Comparison of ENCODE assay signal across 9 cellular contexts in genomic region chr15:40097096-40097967, GRCh38. TPM values are rescaled to one million over a fixed set of nuclear protein-coding genes. Genes with fewer than 3 reads are reported as not detected.
DNase-seq lines count a peak whose midpoint lies in the region; ATAC-seq, FAIRE-seq and TF ChIP-seq lines count a peak whose summit lies in the region.
"Had no signal": no experiment of that assay in that cellular context is flagged by ENCODE, and none has a peak within 500 bp of the region (broad histone marks: within the 10 kb centered on the region; RNA-seq: fewer than 3 reads in every experiment).

No MANE protein-coding gene starts in this region.

- H2AFZ ChIP-seq in astrocyte (ENCODE audit: low read depth, low read length) = no peak overlapping the region

- no peak overlapping the region for H3K4me3 ChIP-seq in heart left ventricle
- no peak overlapping the region for H3K4me3 ChIP-seq in astrocyte (ENCODE audit: insufficient read depth, low read depth, low read length)
- H3K4me3 ChIP-seq in naive thymus-derived CD4-positive, alpha-beta T cell (ENCODE audit: low read length) = no peak overlapping the region
- H3K4me3 ChIP-seq in vagina = no peak overlapping the region

- no peaks in the 10 kb centered on the region for H3K27me3 Mint-ChIP-seq in astrocyte (ENCODE audit: low read depth, unreplicated experiment)
- no peaks in the 10 kb centered on the region for H3K27me3 Mint-ChIP-seq in naive thymus-derived CD4-positive, alpha-beta T cell

- intact Hi-C loops in heart left ventricle (cut with DNase I) = no loop called here
- intact Hi-C loops in Right ventricle myocardium inferior (cut with DNase I) = no loop called here
- intact Hi-C loops in naive thymus-derived CD4-positive, alpha-beta T cell (cut with micrococcal nuclease) = no loop called here
- intact Hi-C loops in vagina (cut with DNase I) = loop anchor here (5.0 kb wide), 1 partner anchor 50 kb away; no protein-coding TSS in a partner anchor

- H3K27ac ChIP-seq in heart left ventricle (peak overlapping the region; percentile 26 to 96 (median 84)), astrocyte (ENCODE audit: low read depth, low read length) (peak overlapping the region; percentile 96), vagina (peak overlapping the region; percentile 96)
- H3K27ac ChIP-seq in naive thymus-derived CD4-positive, alpha-beta T cell (ENCODE audit: low read depth, low read length) = no peak overlapping the region

- peaks cover 16% of the 10 kb centered on the region for H3K36me3 Mint-ChIP-seq in astrocyte (ENCODE audit: low read depth, unreplicated experiment)
- peaks cover 0 to 30% (median 0%) of the 10 kb centered on the region in 5 donors for H3K36me3 Mint-ChIP-seq in naive thymus-derived CD4-positive, alpha-beta T cell
- H3K36me3 Mint-ChIP-seq: CD8-positive, alpha-beta T cell had no signal

- no peak for DNase-seq in heart left ventricle
- DNase-seq in Right ventricle myocardium inferior (ENCODE audit: missing footprints) = no peak
- DNase-seq in astrocyte (ENCODE audit: low read depth) = no peak
- DNase-seq in naive thymus-derived CD4-positive, alpha-beta T cell = no peak
- DNase-seq in vagina (ENCODE audit: extremely low spot score in 2 of 2) = no peak
- DNase-seq in GM10266 (ENCODE audit: extremely low spot score) = no peak
- DNase-seq in GM19240 (ENCODE audit: insufficient read length, low spot score) = no peak
- DNase-seq in NCI-H345 (lab: John Stamatoyannopoulos, UW) = no peak
- DNase-seq: CD8-positive, alpha-beta T cell had no signal

- CTCF ChIA-PET in naive thymus-derived CD4-positive, alpha-beta T cell (lab: Charles Lee) = interaction anchor here (0.6 to 4.1 kb wide), 4 partner anchors 8 to 208 kb away, joined by 3 to 20 read pairs (median 3); no protein-coding TSS in a partner anchor

- peak overlapping the region; percentile 98 for H3K27ac Mint-ChIP-seq in astrocyte (ENCODE audit: unreplicated experiment)
- peak overlapping the region in 6 of 9 donors; percentile 8 to 97 (median 57) for H3K27ac Mint-ChIP-seq in naive thymus-derived CD4-positive, alpha-beta T cell

- POLR2A ChIA-PET in naive thymus-derived CD4-positive, alpha-beta T cell (lab: Charles Lee) = interaction anchor here (1.3 to 2.1 kb wide), 3 partner anchors 10 to 56 kb away, joined by 3 to 11 read pairs (median 5); partner anchors contain the start of gene BMF

- H3K9ac ChIP-seq in astrocyte (ENCODE audit: low read length) = peak overlapping the region; percentile 84

- no peak for FAIRE-seq in astrocyte (lab: Jason Lieb, UNC)

- TF ChIP-seq CTCF in heart left ventricle (IDR thresholded peaks at IDR 0.05) = no peak
- TF ChIP-seq CTCF in astrocyte (IDR thresholded peaks at IDR 0.05; ENCODE audit: insufficient read depth, low read depth, low read length) = no peak
- no peak for TF ChIP-seq CTCF in vagina (IDR thresholded peaks at IDR 0.05)
- no peak for TF ChIP-seq CTCF in GM10266 (IDR thresholded peaks at IDR 0.05; ENCODE audit: control insufficient read depth, insufficient read depth, low read depth, missing control alignments)

- H3K9me3 ChIP-seq in heart left ventricle (no peaks in the 10 kb centered on the region), astrocyte (ENCODE audit: insufficient read depth, low read depth, low read length) (no peaks in the 10 kb centered on the region), vagina (no peaks in the 10 kb centered on the region)
- H3K9me3 ChIP-seq in naive thymus-derived CD4-positive, alpha-beta T cell (ENCODE audit: control insufficient read depth in 2 of 3, low read length in 3 of 3) = no peaks in the 10 kb centered on the region

- H3K4me1 ChIP-seq in heart left ventricle (peaks cover 17 to 91% (median 73%) of the 10 kb centered on the region in 12 donors), astrocyte (ENCODE audit: insufficient read depth, low read length) (peaks cover 56% of the 10 kb centered on the region), vagina (peaks cover 100% of the 10 kb centered on the region)
- H3K4me1 ChIP-seq in naive thymus-derived CD4-positive, alpha-beta T cell (ENCODE audit: control insufficient read depth in 2 of 2, insufficient read depth in 2 of 2, low read length in 2 of 2) = peaks cover 35 to 37% of the 10 kb centered on the region in 2 donors

- no peaks in the 10 kb centered on the region for H3K79me2 ChIP-seq in astrocyte (ENCODE audit: insufficient read depth, low read length)

- no peaks in the 10 kb centered on the region for H4K20me1 ChIP-seq in astrocyte (ENCODE audit: insufficient read depth, low read length)

- H3K4me1 Mint-ChIP-seq in astrocyte (ENCODE audit: low read depth, unreplicated experiment) = peaks cover 76% of the 10 kb centered on the region
- H3K4me1 Mint-ChIP-seq in naive thymus-derived CD4-positive, alpha-beta T cell = peaks cover 33 to 88% (median 56%) of the 10 kb centered on the region in 7 donors

- TF ChIP-seq POLR2A in heart left ventricle (IDR thresholded peaks at IDR 0.05) = no peak
- TF ChIP-seq POLR2A in vagina (IDR thresholded peaks at IDR 0.05) = no peak

- peak overlapping the region; percentile 75 for H3K4me2 ChIP-seq in astrocyte (ENCODE audit: low read length)

- H3K4me3 Mint-ChIP-seq in astrocyte (ENCODE audit: unreplicated experiment) = no peak overlapping the region
- H3K4me3 Mint-ChIP-seq in naive thymus-derived CD4-positive, alpha-beta T cell = peak overlapping the region in 4 of 10 donors; percentile 35 to 86 (median 72)
- H3K4me3 Mint-ChIP-seq: CD8-positive, alpha-beta T cell had no signal

- 70 to 87% (median 83%) methylated on average over 8 to 10 of the region's 10 CpGs for WGBS in heart left ventricle, 4 donors

- no peaks in the 10 kb centered on the region for H3K9me3 Mint-ChIP-seq in astrocyte (ENCODE audit: unreplicated experiment)
- H3K9me3 Mint-ChIP-seq in naive thymus-derived CD4-positive, alpha-beta T cell = no peaks in the 10 kb centered on the region
- H3K9me3 Mint-ChIP-seq: CD8-positive, alpha-beta T cell had no signal

- H3K27me3 ChIP-seq in heart left ventricle (no peaks in the 10 kb centered on the region), astrocyte (ENCODE audit: insufficient read depth, low read length) (no peaks in the 10 kb centered on the region), vagina (no peaks in the 10 kb centered on the region)
- no peaks in the 10 kb centered on the region for H3K27me3 ChIP-seq in naive thymus-derived CD4-positive, alpha-beta T cell (ENCODE audit: control insufficient read depth in 2 of 2, insufficient read depth in 2 of 2, low read length in 2 of 2)

- ATAC-seq in heart left ventricle = no peak
- ATAC-seq in Right ventricle myocardium inferior = no peak
- ATAC-seq in naive thymus-derived CD4-positive, alpha-beta T cell = no peak

- H3K36me3 ChIP-seq in heart left ventricle (no peaks in the 10 kb centered on the region), astrocyte (ENCODE audit: insufficient read depth, low read length) (no peaks in the 10 kb centered on the region), vagina (no peaks in the 10 kb centered on the region)
- H3K36me3 ChIP-seq in naive thymus-derived CD4-positive, alpha-beta T cell (ENCODE audit: control insufficient read depth in 2 of 3, insufficient read depth in 3 of 3, low read length in 3 of 3) = no peaks in the 10 kb centered on the region

RNA-seq across cellular contexts. Expression of gene BMF, which starts 11.3 kb away (rescaled TPM):
- 10 to 100 TPM in 2 of 9 donors, 1 to 10 TPM in 7; 1.2 to 12.9 (median 3.5) TPM for total RNA-seq in heart left ventricle
- 1 to 10 TPM; 2.5 to 2.9 TPM for polyA plus RNA-seq in heart left ventricle
- total RNA-seq in Right ventricle myocardium inferior = 3.2 TPM
- 31.0 and 31.8 TPM in 2 replicates for total RNA-seq in astrocyte
- 10 to 100 TPM in 4 of 5 experiments, 1 to 10 TPM in 1; 7.7 to 31.1 (median 19.6) TPM for total RNA-seq in naive thymus-derived CD4-positive, alpha-beta T cell
- polyA plus RNA-seq in naive thymus-derived CD4-positive, alpha-beta T cell = 1 to 10 TPM; 1.5 to 2.9 TPM
- total RNA-seq in vagina = 2.9 TPM

RNA-seq across cellular contexts. Expression of gene SRP14, which starts 58.4 kb away (rescaled TPM):
- 100 to 1,000 TPM; 189 to 446 (median 218) TPM for total RNA-seq in heart left ventricle
- polyA plus RNA-seq in heart left ventricle = 100 to 1,000 TPM; 379 to 702 TPM
- 232 TPM for total RNA-seq in Right ventricle myocardium inferior
- 279 and 320 TPM in 2 replicates for total RNA-seq in astrocyte
- 100 to 1,000 TPM in 4 of 5 experiments, 10 to 100 TPM in 1; 92.1 to 157 (median 111) TPM for total RNA-seq in naive thymus-derived CD4-positive, alpha-beta T cell
- polyA plus RNA-seq in naive thymus-derived CD4-positive, alpha-beta T cell = 100 to 1,000 TPM; 787 to 963 TPM
- total RNA-seq in vagina = 409 TPM
